8 cellular contexts compared by ENCODE assay signal in genomic region chr1:50968884-50969610, GRCh38. TPM values are rescaled to one million over a fixed set of nuclear protein-coding genes. Genes with fewer than 3 reads are reported as not detected.
A peak's percentile ranks its signal among the peaks of the same experiment; 100 is the strongest.
DNase-seq lines count a peak whose midpoint lies in the region; ATAC-seq, FAIRE-seq and TF ChIP-seq lines count a peak whose summit lies in the region.

No MANE protein-coding gene starts in this region.

- under 1% methylated on average over 64 of the region's 64 CpGs for WGBS in HUES64
- WGBS in HepG2 (ENCODE audit: low lambda C conversion rate) = 4% methylated on average over 8 of the region's 64 CpGs

- BruUV-seq in HepG2 (replicated peaks; lab: Mats Ljungman, UMichigan) = TSS peak; percentile 71

- TF ChIP-seq EP300 in HepG2 (IDR thresholded peaks at IDR 0.05; ENCODE audit: low read depth in 2 of 2, low read length in 2 of 2) (no peak), HepG2 (CRISPR knock-in tag; IDR thresholded peaks at IDR 0.05; ENCODE audit: borderline replicate concordance) (no peak)

- H3K4me3 ChIP-seq in HUES64 (ENCODE audit: low read length) (peak overlapping the region; percentile 69), WI38 (ENCODE audit: low read depth, low read length) (peak overlapping the region; percentile 94), colonic mucosa (peak overlapping the region; percentile 79), HepG2 (replicated peaks in 1 of 3; ENCODE audit: insufficient read depth in 1 of 3, low read depth in 2 of 3, low read length in 3 of 3) (peak overlapping the region; percentile 91 to 99 (median 98))

- FAIRE-seq in HepG2 (lab: Jason Lieb, UNC) = no peak

- intact Hi-C loops in colonic mucosa (cut with DNase I) (no loop called here), HepG2 (cut with micrococcal nuclease; ENCODE audit: unreplicated experiment) (loop anchor here (1.0 to 2.0 kb wide), 4 partner anchors 8 to 90 kb away; partner anchors contain the start of gene FAF1)

- peak; percentile 13 for ATAC-seq in GM21423 (IDR thresholded peaks at IDR 0.05; ENCODE audit: unreplicated experiment)
- ATAC-seq in HepG2 = peak; percentile 49

- in situ Hi-C loops in HepG2 (cut with HindIII; ENCODE audit: extremely low pct_ligation_motif_present, low pct_unique_long_range_greater_than_20kb) = no loop called here

- H3K9ac ChIP-seq in HUES64 (ENCODE audit: low read depth, low read length) (no peak overlapping the region), colonic mucosa (ENCODE audit: low read depth in 2 of 2, low read length in 2 of 2) (peak overlapping the region; percentile 88 to 97), HepG2 (ENCODE audit: insufficient read depth, low read depth, low read length) (peak overlapping the region; percentile 93)

- no peak overlapping the region for H3K27ac ChIP-seq in HUES64 (ENCODE audit: low read depth, low read length)
- H3K27ac ChIP-seq in colonic mucosa = peak overlapping the region; percentile 92
- peak overlapping the region; percentile 98 for H3K27ac ChIP-seq in HepG2 (ENCODE audit: extremely low read length, insufficient read depth, low read length)

- H3K4me2 ChIP-seq in HepG2 (ENCODE audit: low read depth, low read length) = peak overlapping the region; percentile 68

- H3K79me2 ChIP-seq in HepG2 (ENCODE audit: insufficient read depth, low read length) = peaks cover 33% of the 10 kb centered on the region

- TF ChIP-seq CTCF in WI38 (IDR thresholded peaks at IDR 0.05; ENCODE audit: low read depth, low read length) = no peak
- no peak for TF ChIP-seq CTCF in colonic mucosa (IDR thresholded peaks at IDR 0.05)
- no peak for TF ChIP-seq CTCF in HepG2 (CRISPR knock-in tag; IDR thresholded peaks at IDR 0.05)

- H3K9me3 ChIP-seq in HUES64 (ENCODE audit: insufficient read depth, low read depth, low read length) = no peaks in the 10 kb centered on the region
- no peaks in the 10 kb centered on the region for H3K9me3 ChIP-seq in colonic mucosa
- H3K9me3 ChIP-seq in HepG2 (ENCODE audit: low read length) = no peaks in the 10 kb centered on the region

- H3K36me3 ChIP-seq in HUES64 (ENCODE audit: insufficient read depth, low read length) = no peaks in the 10 kb centered on the region
- H3K36me3 ChIP-seq in colonic mucosa = no peaks in the 10 kb centered on the region
- H3K36me3 ChIP-seq in HepG2 (replicated peaks in 1 of 2; ENCODE audit: control insufficient read depth in 1 of 2, insufficient read depth in 2 of 2, low read length in 2 of 2) = peaks cover 0 to 4% of the 10 kb centered on the region in 2 experiments; a peak in 2 of 5 replicates

- no peaks in the 10 kb centered on the region for H4K20me1 ChIP-seq in HepG2 (ENCODE audit: insufficient read depth, low read length)

- no peak for TF ChIP-seq POLR2A in HepG2 (IDR thresholded peaks at IDR 0.05; ENCODE audit: insufficient read depth in 1 of 2, low read depth in 2 of 2, low read length in 2 of 2)

- no peak for TF ChIP-seq RAD21 in HepG2 (CRISPR knock-in tag; IDR thresholded peaks at IDR 0.05)

- POLR2A ChIA-PET in HepG2 (lab: Yijun Ruan, JAX) = interaction anchor here (1.4 to 3.5 kb wide), 3 partner anchors 8 to 10 kb away, joined by 3 to 37 read pairs (median 23); partner anchors contain the start of gene FAF1

- DNase-seq in Daoy (ENCODE audit: low read depth) (peak; percentile 70), colonic mucosa (peak; percentile 60), HepG2 (ENCODE audit: low spot score) (no peak), mesenteric fat pad (ENCODE audit: low spot score) (no peak)
- peak in 2 of 3 experiments; percentile 16 to 20 for DNase-seq in stimulated activated CD4-positive, alpha-beta T cell treated with anti-CD3 and anti-CD28 coated beads, TNF-alpha, amount 100 ng/mL, for 4 hours (ENCODE audit: low read depth in 3 of 3)

- H3K4me1 ChIP-seq in HUES64 (ENCODE audit: insufficient read depth, low read length) (peaks cover 8% of the 10 kb centered on the region; the same call in 1 of the 2 replicates), colonic mucosa (no peaks in the 10 kb centered on the region), HepG2 (ENCODE audit: insufficient read depth, low read length) (peaks cover 17% of the 10 kb centered on the region; the same call in 1 of the 2 replicates)

- CTCF ChIA-PET in HepG2 (lab: Yijun Ruan, JAX; ENCODE audit: low intra/inter-chr PET ratio, low total read pairs) = no interaction called here

- H3K27me3 ChIP-seq in HUES64 (ENCODE audit: insufficient read depth, low read length) (peaks cover 99% of the 10 kb centered on the region), colonic mucosa (no peaks in the 10 kb centered on the region), HepG2 (ENCODE audit: control insufficient read depth in 1 of 2, insufficient read depth in 2 of 2, low read length in 2 of 2) (no peaks in the 10 kb centered on the region; a peak in 1 of 5 replicates)

- H2AFZ ChIP-seq in HepG2 (ENCODE audit: low read length) = peak overlapping the region; percentile 32

TF ChIP-seq in HepG2, 621 proteins besides CTCF, POLR2A, EP300 and RAD21 (continues in another document):
- TF ChIP-seq ZNF225 (CRISPR knock-in tag; IDR thresholded peaks at IDR 0.05) (no peak), ZNF652 (CRISPR knock-in tag; IDR thresholded peaks at IDR 0.05; ENCODE audit: borderline replicate concordance, low read depth) (no peak), RFX3 (CRISPR knock-in tag; IDR thresholded peaks at IDR 0.05) (no peak), ZNF44 (CRISPR knock-in tag; IDR thresholded peaks at IDR 0.05) (no peak), ZBTB21 (CRISPR knock-in tag; IDR thresholded peaks at IDR 0.05) (no peak)

RNA-seq across cellular contexts. Expression of gene CDKN2C, which starts 1.0 kb away (rescaled TPM):
- 55.7 and 55.8 TPM in 2 replicates for total RNA-seq in Daoy (2014; rRNA removed; shearing (Covaris generic))
- not detected for polyA plus RNA-seq in HUES64 (2013, experiment 1 of 2)
- 0.32 TPM for polyA plus RNA-seq in HUES64 (2013, experiment 2 of 2)
- 10 to 100 TPM in 1 of 2 donors, 1 to 10 TPM in 1; 8.1 to 21.4 TPM for total RNA-seq in colonic mucosa
- total RNA-seq in HepG2 (2016; rRNA removed; fragmentation: Illumina TruSeq; extraction: Trizol) = 13.7 and 14.0 TPM in 2 replicates
- total RNA-seq in HepG2 (2016; cell fraction: cytosol; rRNA removed; fragmentation: Illumina TruSeq; extraction: Trizol; ENCODE audit: low read depth) = 4.5 and 4.8 TPM in 2 replicates
- 12.6 and 14.5 TPM in 2 replicates for total RNA-seq in HepG2 (2016; cell fraction: insoluble cytoplasmic fraction; rRNA removed; fragmentation: Illumina TruSeq; extraction: Trizol)
- total RNA-seq in HepG2 (2016; cell fraction: membrane; rRNA removed; fragmentation: Illumina TruSeq; extraction: Trizol) = 8.9 and 9.6 TPM in 2 replicates
- 8.9 and 10.3 TPM in 2 replicates for total RNA-seq in HepG2 (2016; cell fraction: nucleus; rRNA removed; fragmentation: Illumina TruSeq; extraction: Trizol)
- 5.1 and 7.8 TPM in 2 replicates for polyA plus RNA-seq in HepG2 (2011; rRNA removed)
- 7.3 and 7.5 TPM in 2 replicates for polyA plus RNA-seq in HepG2 (2011; cell fraction: cytosol; rRNA removed)
- 2.3 and 4.0 TPM in 2 replicates for polyA plus RNA-seq in HepG2 (2011; cell fraction: nucleus; rRNA removed)
- polyA plus RNA-seq in HepG2 (2012) = 4.7 and 10.1 TPM in 2 replicates
- polyA plus RNA-seq in HepG2 (2016; cell fraction: cytosol; fragmentation: Illumina TruSeq; extraction: Trizol; ENCODE audit: low read depth) = 3.9 and 4.1 TPM in 2 replicates
- polyA plus RNA-seq in HepG2 (2016; cell fraction: insoluble cytoplasmic fraction; fragmentation: Illumina TruSeq; extraction: Trizol; ENCODE audit: low read depth) = 21.4 and 22.7 TPM in 2 replicates
- 9.0 and 9.1 TPM in 2 replicates for polyA plus RNA-seq in HepG2 (2016; cell fraction: membrane; fragmentation: Illumina TruSeq; extraction: Trizol; ENCODE audit: low read depth)
- 13.7 and 14.7 TPM in 2 replicates for polyA plus RNA-seq in HepG2 (2016; cell fraction: nucleus; fragmentation: Illumina TruSeq; extraction: Trizol; ENCODE audit: insufficient read depth, low read depth)
- 5.8 and 52.1 TPM in 2 replicates for polyA minus RNA-seq in HepG2 (2011; rRNA and poly(A)+ RNA removed; ENCODE audit: low replicate concordance)
- polyA minus RNA-seq in HepG2 (2011; cell fraction: cytosol; rRNA and poly(A)+ RNA removed) = 4.9 and 5.0 TPM in 2 replicates
- 3.1 and 7.9 TPM in 2 replicates for polyA minus RNA-seq in HepG2 (2011; cell fraction: nucleus; rRNA and poly(A)+ RNA removed)
- total RNA-seq in mesenteric fat pad = 33.1 TPM

RNA-seq across cellular contexts. Expression of gene FAF1, which starts 9.0 kb away (rescaled TPM):
- 148 and 196 TPM in 2 replicates for total RNA-seq in Daoy (2014; rRNA removed; shearing (Covaris generic))
- 57.9 TPM for polyA plus RNA-seq in HUES64 (2013, experiment 1 of 2)
- 62.6 TPM for polyA plus RNA-seq in HUES64 (2013, experiment 2 of 2)
- total RNA-seq in colonic mucosa = 10 to 100 TPM; 60.3 to 66.7 TPM
- total RNA-seq in HepG2 (2016; rRNA removed; fragmentation: Illumina TruSeq; extraction: Trizol) = 63.3 and 82.8 TPM in 2 replicates
- total RNA-seq in HepG2 (2016; cell fraction: cytosol; rRNA removed; fragmentation: Illumina TruSeq; extraction: Trizol; ENCODE audit: low read depth) = 40.5 and 48.6 TPM in 2 replicates
- total RNA-seq in HepG2 (2016; cell fraction: insoluble cytoplasmic fraction; rRNA removed; fragmentation: Illumina TruSeq; extraction: Trizol) = 63.0 and 76.3 TPM in 2 replicates
- 58.2 and 67.7 TPM in 2 replicates for total RNA-seq in HepG2 (2016; cell fraction: membrane; rRNA removed; fragmentation: Illumina TruSeq; extraction: Trizol)
- total RNA-seq in HepG2 (2016; cell fraction: nucleus; rRNA removed; fragmentation: Illumina TruSeq; extraction: Trizol) = 57.2 and 61.7 TPM in 2 replicates
- 15.6 and 19.4 TPM in 2 replicates for polyA plus RNA-seq in HepG2 (2011; rRNA removed)
- 8.4 and 15.7 TPM in 2 replicates for polyA plus RNA-seq in HepG2 (2011; cell fraction: cytosol; rRNA removed)
- polyA plus RNA-seq in HepG2 (2011; cell fraction: nucleus; rRNA removed) = 5.8 and 7.7 TPM in 2 replicates
- polyA plus RNA-seq in HepG2 (2012) = 38.8 and 46.7 TPM in 2 replicates
- 21.2 and 29.2 TPM in 2 replicates for polyA plus RNA-seq in HepG2 (2016; cell fraction: cytosol; fragmentation: Illumina TruSeq; extraction: Trizol; ENCODE audit: low read depth)
- 72.2 and 73.8 TPM in 2 replicates for polyA plus RNA-seq in HepG2 (2016; cell fraction: insoluble cytoplasmic fraction; fragmentation: Illumina TruSeq; extraction: Trizol; ENCODE audit: low read depth)
- polyA plus RNA-seq in HepG2 (2016; cell fraction: membrane; fragmentation: Illumina TruSeq; extraction: Trizol; ENCODE audit: low read depth) = 36.3 and 46.3 TPM in 2 replicates
- polyA plus RNA-seq in HepG2 (2016; cell fraction: nucleus; fragmentation: Illumina TruSeq; extraction: Trizol; ENCODE audit: insufficient read depth, low read depth) = 32.7 and 33.6 TPM in 2 replicates
- polyA minus RNA-seq in HepG2 (2011; rRNA and poly(A)+ RNA removed; ENCODE audit: low replicate concordance) = 14.1 and 57.5 TPM in 2 replicates
- polyA minus RNA-seq in HepG2 (2011; cell fraction: cytosol; rRNA and poly(A)+ RNA removed) = 29.2 and 31.0 TPM in 2 replicates
- polyA minus RNA-seq in HepG2 (2011; cell fraction: nucleus; rRNA and poly(A)+ RNA removed) = 53.7 and 80.9 TPM in 2 replicates
- total RNA-seq in mesenteric fat pad = 47.8 TPM

Comparison
In these comparisons a context has a peak if more than half of its experiments do, and no peak if none do; other contexts are left out.
1. DNase-seq: peak in Daoy (single experiment), colonic mucosa (single experiment) and stimulated activated CD4-positive, alpha-beta T cell treated with anti-CD3 and anti-CD28 coated beads, TNF-alpha, amount 100 ng/mL, for 4 hours (2 of 3); none in HepG2 (single experiment) and mesenteric fat pad (single experiment).
2. Peak in every context shown above with its lines, with median percentiles within 50 percentile points of each other: H3K4me3 ChIP-seq.